In the genomic region with DNA sequence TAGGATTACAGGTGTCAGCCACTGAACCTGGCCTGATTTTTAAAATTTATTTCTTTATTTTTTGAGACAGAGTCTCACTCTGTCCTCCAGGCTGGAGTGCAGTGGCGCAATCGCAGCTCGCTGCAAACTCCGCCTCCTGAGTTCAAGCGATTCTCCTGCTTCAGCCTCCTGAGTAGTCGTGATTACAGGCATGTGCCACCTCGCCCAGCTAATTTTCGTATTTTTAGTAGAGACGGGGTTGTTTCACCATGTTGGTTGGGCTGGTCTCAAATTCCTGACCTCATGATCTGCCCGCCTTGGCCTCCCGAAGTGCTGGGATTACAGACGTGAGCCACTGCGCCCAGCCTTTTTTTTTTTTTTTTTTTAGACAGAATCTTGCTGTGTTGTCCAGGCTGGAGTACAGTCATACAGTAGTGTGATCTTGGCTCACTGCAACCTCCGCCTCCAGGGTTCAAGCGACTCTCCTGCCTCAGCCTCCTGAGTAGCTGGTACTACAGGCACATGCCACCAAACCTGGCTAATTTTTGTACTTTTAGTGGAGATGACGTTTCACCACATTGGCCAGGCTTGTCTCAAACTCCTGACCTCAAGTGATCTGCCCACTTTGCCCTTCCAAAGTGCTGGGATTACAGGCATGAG, we compare ENCODE assay signal across 1 cellular context.
TF ChIP-seq lines count a peak whose summit lies in the region.

No MANE protein-coding gene starts in this region.

TF ChIP-seq in H1, 55 proteins besides CTCF, POLR2A, EP300 and RAD21:
- peak; percentile 48; the same call in 1 of the 2 replicates for TF ChIP-seq CEBPB (IDR thresholded peaks at IDR 0.05; ENCODE audit: low read depth, low read length)
